12 cellular contexts compared by ENCODE assay signal in genomic region chr11:93734427-93735222, GRCh38. TPM values are rescaled to one million over a fixed set of nuclear protein-coding genes. Genes with fewer than 3 reads are reported as not detected.
A peak's percentile ranks its signal among the peaks of the same experiment; 100 is the strongest.
DNase-seq lines count a peak whose midpoint lies in the region; ATAC-seq, FAIRE-seq and TF ChIP-seq lines count a peak whose summit lies in the region.
"Had no signal": no experiment of that assay in that cellular context is flagged by ENCODE, and none has a peak within 500 bp of the region (broad histone marks: within the 10 kb centered on the region; RNA-seq: fewer than 3 reads in every experiment).

No MANE protein-coding gene starts in this region.

- POLR2A ChIA-PET in endothelial cell of umbilical vein (lab: Charles Lee) = interaction anchor here (1.0 kb wide), 1 partner anchor 38 kb away, joined by 3 read pairs; no protein-coding TSS in a partner anchor

- H3K9me3 ChIP-seq in SU-DHL-6 (ENCODE audit: insufficient read depth, low read length) (no peaks in the 10 kb centered on the region), endothelial cell of umbilical vein (replicated peaks; ENCODE audit: control insufficient read depth, insufficient read depth, low read length) (no peaks in the 10 kb centered on the region), stomach (no peaks in the 10 kb centered on the region), right cardiac atrium (ENCODE audit: control insufficient read depth, low read length) (no peaks in the 10 kb centered on the region)

- H3K36me3 Mint-ChIP-seq in stimulated activated naive CD8-positive, alpha-beta T cell treated with anti-CD3 and anti-CD28 coated beads, Interleukin-15, Interleukin-2, amounts not matched to agents 100 ng/mL and 50 ng/mL, for 24 hours (ENCODE audit: low read depth) = peaks cover 97% of the 10 kb centered on the region

- H4K20me1 ChIP-seq in SU-DHL-6 (ENCODE audit: low read depth, low read length) (peaks cover 95% of the 10 kb centered on the region), endothelial cell of umbilical vein (replicated peaks; ENCODE audit: control insufficient read depth, extremely low read depth, insufficient read depth, low read length) (peaks cover 16% of the 10 kb centered on the region)

- H3K4me3 ChIP-seq in SU-DHL-6 (ENCODE audit: insufficient read depth, low read length, poor library complexity, severe bottlenecking) = no peak overlapping the region
- H3K4me3 ChIP-seq in endothelial cell of umbilical vein (replicated peaks in 1 of 3; ENCODE audit: insufficient read depth in 1 of 3, low read depth in 1 of 3, low read length in 3 of 3) = no peak overlapping the region
- no peak overlapping the region for H3K4me3 ChIP-seq in stomach
- H3K4me3 ChIP-seq in right cardiac atrium (ENCODE audit: low read length) = no peak overlapping the region

- H3K79me2 ChIP-seq in SU-DHL-6 (ENCODE audit: insufficient read depth, low read length) (peaks cover 46% of the 10 kb centered on the region), endothelial cell of umbilical vein (ENCODE audit: control insufficient read depth, insufficient read depth, low read length) (peaks cover 72% of the 10 kb centered on the region)

- no peak overlapping the region for H3K27ac ChIP-seq in SU-DHL-6 (ENCODE audit: low read depth, low read length)
- no peak overlapping the region for H3K27ac ChIP-seq in endothelial cell of umbilical vein (ENCODE audit: insufficient read depth, low read depth, low read length)
- H3K27ac ChIP-seq in stomach = no peak overlapping the region
- H3K27ac ChIP-seq in right cardiac atrium (ENCODE audit: low read length) = no peak overlapping the region

- peak overlapping the region; percentile 100 for H3K4me3 Mint-ChIP-seq in stimulated activated naive CD8-positive, alpha-beta T cell treated with anti-CD3 and anti-CD28 coated beads, Interleukin-15, Interleukin-2, amounts not matched to agents 100 ng/mL and 50 ng/mL, for 24 hours

- H3K4me2 ChIP-seq in SU-DHL-6 (ENCODE audit: low read depth, low read length, poor library complexity, severe bottlenecking) (peak overlapping the region; percentile 1), endothelial cell of umbilical vein (ENCODE audit: insufficient read depth, low read length) (peak overlapping the region; percentile 44)

- H3K27me3 Mint-ChIP-seq in stimulated activated naive CD8-positive, alpha-beta T cell treated with anti-CD3 and anti-CD28 coated beads, Interleukin-15, Interleukin-2, amounts not matched to agents 100 ng/mL and 50 ng/mL, for 24 hours = no peaks in the 10 kb centered on the region
- H3K27me3 Mint-ChIP-seq: naive B cell had no signal

- H3K9me2 ChIP-seq in SU-DHL-6 (replicated peaks; ENCODE audit: insufficient read depth, low read length) = no peaks in the 10 kb centered on the region

- peaks cover 65% of the 10 kb centered on the region for H3K4me1 Mint-ChIP-seq in stimulated activated naive CD8-positive, alpha-beta T cell treated with anti-CD3 and anti-CD28 coated beads, Interleukin-15, Interleukin-2, amounts not matched to agents 100 ng/mL and 50 ng/mL, for 24 hours (ENCODE audit: low read depth)

- WGBS in stomach, 5 donors = 55 to 77% (median 74%) methylated on average over 1 of the region's 1 CpG
- 80% methylated on average over 1 of the region's 1 CpG for WGBS in right cardiac atrium

- no peaks in the 10 kb centered on the region for H3K9me3 Mint-ChIP-seq in stimulated activated naive CD8-positive, alpha-beta T cell treated with anti-CD3 and anti-CD28 coated beads, Interleukin-15, Interleukin-2, amounts not matched to agents 100 ng/mL and 50 ng/mL, for 24 hours
- H3K9me3 Mint-ChIP-seq: naive B cell had no signal

- H3F3A ChIP-seq in SU-DHL-6 (ENCODE audit: insufficient read depth) = peaks cover 100% of the 10 kb centered on the region

- dilution Hi-C loops in endothelial cell of umbilical vein (cut with MboI; ENCODE audit: extremely low pct_ligation_motif_present, low sequenced_read_pairs) = no loop called here

- TF ChIP-seq EP300 in stomach (IDR thresholded peaks at IDR 0.05) = no peak

- no peaks in the 10 kb centered on the region for H3K27me3 ChIP-seq in SU-DHL-6 (ENCODE audit: low read length)
- H3K27me3 ChIP-seq in endothelial cell of umbilical vein (ENCODE audit: control insufficient read depth in 2 of 2, insufficient read depth in 2 of 2, low read length in 2 of 2) = no peaks in the 10 kb centered on the region
- H3K27me3 ChIP-seq in stomach = no peaks in the 10 kb centered on the region
- H3K27me3 ChIP-seq in right cardiac atrium (ENCODE audit: control insufficient read depth, insufficient read depth) = no peaks in the 10 kb centered on the region

- TF ChIP-seq CTCF in SU-DHL-6 (IDR thresholded peaks at IDR 0.05; ENCODE audit: insufficient read depth, low read length, poor library complexity, severe bottlenecking) (no peak), endothelial cell of umbilical vein (IDR thresholded peaks at IDR 0.05; ENCODE audit: extremely low read depth in 1 of 2, insufficient read depth in 1 of 2, low read depth in 1 of 2, low read length in 2 of 2) (no peak), stomach (IDR thresholded peaks at IDR 0.05) (no peak)

- FAIRE-seq in endothelial cell of umbilical vein (lab: Jason Lieb, UNC) = no peak
- FAIRE-seq: islet of Langerhans had no signal

- DNase-seq in stimulated activated naive CD8-positive, alpha-beta T cell treated with anti-CD3 and anti-CD28 coated beads, Interleukin-15, Interleukin-2, amounts not matched to agents 100 U/mL and 50 U/mL, for 24 hours = no peak
- DNase-seq in endothelial cell of umbilical vein (ENCODE audit: low read depth, low spot score) (no peak), stomach (no peak), NCI-H146 treated with DMSO at 0.1 percent for 48 hours (lab: John Stamatoyannopoulos, UW; ENCODE audit: unreplicated experiment) (no peak), right cardiac atrium (no peak)
- DNase-seq: HCEC 1CT, naive B cell, NCI-H2029 treated with DMSO at 0.1 percent for 48 hours had no signal

- H3K9me1 ChIP-seq in endothelial cell of umbilical vein (replicated peaks; ENCODE audit: control insufficient read depth, extremely low read depth, insufficient read depth, low read length) = no peaks in the 10 kb centered on the region

- TF ChIP-seq POLR2A in endothelial cell of umbilical vein (IDR thresholded peaks at IDR 0.05; ENCODE audit: low read depth, low read length) (peak; percentile 64), stomach (IDR thresholded peaks at IDR 0.05) (no peak)

- H2AFZ ChIP-seq in SU-DHL-6 (ENCODE audit: low read depth, low read length, severe bottlenecking) (no peak overlapping the region), endothelial cell of umbilical vein (ENCODE audit: low read depth, low read length) (no peak overlapping the region)

- no peak overlapping the region for H3K9ac ChIP-seq in SU-DHL-6 (ENCODE audit: low read length)
- no peak overlapping the region for H3K9ac ChIP-seq in endothelial cell of umbilical vein (replicated peaks; ENCODE audit: extremely low read depth, insufficient read depth, low read length)

- H3K36me3 ChIP-seq in SU-DHL-6 (ENCODE audit: low read length) = peaks cover 100% of the 10 kb centered on the region
- peaks cover 23 to 80% of the 10 kb centered on the region in 2 experiments for H3K36me3 ChIP-seq in endothelial cell of umbilical vein (ENCODE audit: control insufficient read depth in 2 of 2, extremely low read depth in 1 of 2, insufficient read depth in 2 of 2, low read length in 2 of 2)
- H3K36me3 ChIP-seq in stomach = peaks cover 69 to 95% (median 92%) of the 10 kb centered on the region in 4 donors

- no TSS peak for BruUV-seq in endothelial cell of umbilical vein (replicated peaks; lab: Mats Ljungman, UMichigan)

- H3K27ac Mint-ChIP-seq in stimulated activated naive CD8-positive, alpha-beta T cell treated with anti-CD3 and anti-CD28 coated beads, Interleukin-15, Interleukin-2, amounts not matched to agents 100 ng/mL and 50 ng/mL, for 24 hours = peak overlapping the region; percentile 45

- CTCF ChIA-PET in endothelial cell of umbilical vein (lab: Charles Lee) = interaction anchor here (0.9 kb wide), 1 partner anchor 49 kb away, joined by 3 read pairs; the partner anchor contains the start of gene MED17

- H3K4me1 ChIP-seq in endothelial cell of umbilical vein (ENCODE audit: control insufficient read depth, extremely low read depth, insufficient read depth, low read length) (peaks cover 39% of the 10 kb centered on the region), stomach (peaks cover 25 to 79% (median 48%) of the 10 kb centered on the region in 4 donors), right cardiac atrium (ENCODE audit: control insufficient read depth, insufficient read depth, low read length) (peaks cover 3% of the 10 kb centered on the region)

- ATAC-seq in stimulated activated naive CD8-positive, alpha-beta T cell treated with anti-CD3 and anti-CD28 coated beads, Interleukin-15, Interleukin-2, amounts not matched to agents 100 U/mL and 50 U/mL, for 24 hours = no peak
- no peak for ATAC-seq in GM18907 (IDR thresholded peaks at IDR 0.05; ENCODE audit: unreplicated experiment)
- no peak for ATAC-seq in right cardiac atrium

- intact Hi-C loops in endothelial cell of umbilical vein (cut with micrococcal nuclease) (no loop called here), stomach (cut with DNase I; ENCODE audit: low total_unique reads) (no loop called here), right cardiac atrium (cut with DNase I) (loop anchor here in 1 of 4 donors (10.0 kb wide), 1 partner anchor 60 kb away; no protein-coding TSS in a partner anchor)

RNA-seq across cellular contexts. Expression of gene TAF1D, which starts 6.7 kb away (rescaled TPM):
- 172 and 181 TPM in 2 replicates for total RNA-seq in endothelial cell of umbilical vein
- 39.7 and 60.7 TPM in 2 replicates for polyA plus RNA-seq in endothelial cell of umbilical vein
- 74.3 and 83.3 TPM in 2 replicates for polyA plus RNA-seq in endothelial cell of umbilical vein (2011; cell fraction: cytosol; rRNA removed)
- polyA plus RNA-seq in endothelial cell of umbilical vein (2011; cell fraction: nucleus; rRNA removed) = 322 and 436 TPM in 2 replicates
- 155 and 190 TPM in 2 replicates for polyA plus RNA-seq in endothelial cell of umbilical vein (2012)
- 49.6 and 68.3 TPM in 2 replicates for polyA minus RNA-seq in endothelial cell of umbilical vein
- polyA minus RNA-seq in endothelial cell of umbilical vein (2011; cell fraction: cytosol; rRNA and poly(A)+ RNA removed) = 96.9 TPM
- polyA minus RNA-seq in endothelial cell of umbilical vein (2011; cell fraction: nucleus; rRNA and poly(A)+ RNA removed) = 205 and 310 TPM in 2 replicates
- 100 to 1,000 TPM in 4 of 5 donors, 10 to 100 TPM in 1; 68.3 to 435 (median 145) TPM for total RNA-seq in stomach
- polyA plus RNA-seq in stomach = 100 to 1,000 TPM in 2 of 3 donors, 10 to 100 TPM in 1; 97.5 to 220 (median 193) TPM
- total RNA-seq in right cardiac atrium = 10 to 100 TPM; 36.3 to 52.1 (median 38.6) TPM
- 36.2 TPM for polyA plus RNA-seq in right cardiac atrium

RNA-seq across cellular contexts. Expression of gene C11orf54, which starts 6.8 kb away (rescaled TPM):
- total RNA-seq in endothelial cell of umbilical vein = 17.7 and 18.7 TPM in 2 replicates
- 3.2 and 4.2 TPM in 2 replicates for polyA plus RNA-seq in endothelial cell of umbilical vein
- polyA plus RNA-seq in endothelial cell of umbilical vein (2011; cell fraction: cytosol; rRNA removed) = 6.3 and 8.2 TPM in 2 replicates
- 14.7 and 14.9 TPM in 2 replicates for polyA plus RNA-seq in endothelial cell of umbilical vein (2011; cell fraction: nucleus; rRNA removed)
- polyA plus RNA-seq in endothelial cell of umbilical vein (2012) = 17.4 and 20.8 TPM in 2 replicates
- 3.5 and 5.0 TPM in 2 replicates for polyA minus RNA-seq in endothelial cell of umbilical vein
- polyA minus RNA-seq in endothelial cell of umbilical vein (2011; cell fraction: cytosol; rRNA and poly(A)+ RNA removed) = 9.7 TPM
- polyA minus RNA-seq in endothelial cell of umbilical vein (2011; cell fraction: nucleus; rRNA and poly(A)+ RNA removed) = 6.6 and 10.0 TPM in 2 replicates
- total RNA-seq in stomach = 100 to 1,000 TPM in 1 of 5 donors, 10 to 100 TPM in 4; 25.1 to 236 (median 30.4) TPM
- 10 to 100 TPM; 11.5 to 33.3 (median 17.4) TPM for polyA plus RNA-seq in stomach
- 10 to 100 TPM; 28.0 to 36.9 (median 33.4) TPM for total RNA-seq in right cardiac atrium
- 23.0 TPM for polyA plus RNA-seq in right cardiac atrium

RNA-seq across cellular contexts. Expression of gene MED17, which starts 49.5 kb away (rescaled TPM):
- total RNA-seq in endothelial cell of umbilical vein (33.5 and 40.6 TPM in 2 replicates), stomach (100 to 1,000 TPM in 1 of 5 donors, 10 to 100 TPM in 2, 1 to 10 TPM in 2; 9.3 to 121 (median 20.0) TPM), right cardiac atrium (10 to 100 TPM; 19.8 to 25.1 (median 22.8) TPM)
- polyA plus RNA-seq in endothelial cell of umbilical vein (9.8 and 11.3 TPM in 2 replicates), stomach (10 to 100 TPM in 2 of 3 donors, 1 to 10 TPM in 1; 6.5 to 10.6 (median 10.1) TPM), right cardiac atrium (14.7 TPM)
- polyA plus RNA-seq in endothelial cell of umbilical vein (2011; cell fraction: cytosol; rRNA removed) = 11.0 and 11.7 TPM in 2 replicates
- polyA plus RNA-seq in endothelial cell of umbilical vein (2011; cell fraction: nucleus; rRNA removed) = 43.2 and 49.1 TPM in 2 replicates
- 21.4 and 27.4 TPM in 2 replicates for polyA plus RNA-seq in endothelial cell of umbilical vein (2012)
- 18.1 and 20.4 TPM in 2 replicates for polyA minus RNA-seq in endothelial cell of umbilical vein
- polyA minus RNA-seq in endothelial cell of umbilical vein (2011; cell fraction: cytosol; rRNA and poly(A)+ RNA removed) = 24.5 TPM
- 58.9 and 59.8 TPM in 2 replicates for polyA minus RNA-seq in endothelial cell of umbilical vein (2011; cell fraction: nucleus; rRNA and poly(A)+ RNA removed)
